ENCODE assay signal across 28 cellular contexts in genomic region chr3:157819826-157820517, GRCh38.
"Had no signal": no experiment of that assay in that cellular context is flagged by ENCODE, and none has a peak within 500 bp of the region (broad histone marks: within the 10 kb centered on the region; RNA-seq: fewer than 3 reads in every experiment).

No MANE protein-coding gene starts in this region.

- H3K9me3 ChIP-seq: adrenal gland, body of pancreas, colonic mucosa, gastrocnemius medialis, right lobe of liver, thoracic aorta had no signal

- H3K4me3 Mint-ChIP-seq: activated T-cell treated with anti-CD3 and anti-CD28 coated beads, Interleukin-2, amount 50 U/mL, for 72 hours; naive thymus-derived CD8-positive, alpha-beta T cell; T-helper 2 cell treated with Interferon-gamma antibody and Interleukin-4, amounts not matched to agents 5 μg/mL and 100 μg/mL, for 36 hours had no signal

- H3K27me3 ChIP-seq: adrenal gland, body of pancreas, cardiac muscle cell, colonic mucosa, gastrocnemius medialis, right lobe of liver had no signal

- H3K36me3 ChIP-seq: adrenal gland, cardiac muscle cell, colonic mucosa, gastrocnemius medialis, right lobe of liver, thoracic aorta had no signal

- H3K36me3 Mint-ChIP-seq: activated naive CD4-positive, alpha-beta T cell treated with anti-CD3 and anti-CD28 coated beads, Interleukin-2, amount 50 U/mL, for 72 hours had no signal

- H3K4me1 Mint-ChIP-seq: naive thymus-derived CD8-positive, alpha-beta T cell had no signal

- ATAC-seq: activated naive CD4-positive, alpha-beta T cell treated with anti-CD3 and anti-CD28 coated beads, Interleukin-2, amount 50 U/mL, for 72 hours; activated T-cell treated with anti-CD3 and anti-CD28 coated beads, Interleukin-2, amount 50 U/mL, for 72 hours; body of pancreas; gastrocnemius medialis; naive thymus-derived CD8-positive, alpha-beta T cell; right lobe of liver; stimulated activated naive CD8-positive, alpha-beta T cell treated with anti-CD3 and anti-CD28 coated beads, Interleukin-15, Interleukin-2, amounts not matched to agents 100 U/mL and 50 U/mL, for 24 hours had no signal

- H3K9me3 Mint-ChIP-seq: T-helper 2 cell treated with Interferon-gamma antibody and Interleukin-4, amounts not matched to agents 5 μg/mL and 100 μg/mL, for 36 hours had no signal

- H3K27ac Mint-ChIP-seq: activated naive CD4-positive, alpha-beta T cell treated with anti-CD3 and anti-CD28 coated beads, Interleukin-2, amount 50 U/mL, for 72 hours; activated T-cell treated with anti-CD3 and anti-CD28 coated beads, Interleukin-2, amount 50 U/mL, for 72 hours; naive thymus-derived CD8-positive, alpha-beta T cell; T-helper 2 cell treated with Interferon-gamma antibody and Interleukin-4, amounts not matched to agents 5 μg/mL and 100 μg/mL, for 36 hours had no signal

- H3K27ac ChIP-seq: adrenal gland, body of pancreas, cardiac muscle cell, colonic mucosa, gastrocnemius medialis, right lobe of liver, thoracic aorta had no signal

- H3K4me3 ChIP-seq: adrenal gland, body of pancreas, cardiac muscle cell, colonic mucosa, gastrocnemius medialis, right lobe of liver, skin epidermis, thoracic aorta had no signal

- DNase-seq: activated CD4-positive, alpha-beta T cell treated with anti-CD3 and anti-CD28 coated beads for 4 hours; activated CD4-positive, alpha-beta T cell treated with anti-CD3 and anti-CD28 coated beads, Interleukin-2, amount 50 U/mL, for 4 hours; activated CD4-positive, CD25-positive, alpha-beta regulatory T cell; activated naive CD4-positive, alpha-beta T cell; activated T-cell treated with anti-CD3 and anti-CD28 coated beads for 4 hours; activated T-cell treated with anti-CD3 and anti-CD28 coated beads, Interleukin-2, amount 50 U/mL, for 72 hours; adrenal gland; aorta; body of pancreas; cerebellar nuclear complex; colonic mucosa; effector CD8-positive, alpha-beta T cell; gastrocnemius medialis; glutamatergic neuron; hippocampal formation; islet precursor cell; left cardiac atrium; naive thymus-derived CD8-positive, alpha-beta T cell; right lobe of liver; stimulated activated CD4-positive, alpha-beta T cell treated with anti-CD3 and anti-CD28 coated beads, Interleukin-12 subunit alpha, Interleukin-12 subunit beta, amount 100 ng/mL, for 4 hours; stimulated activated CD4-positive, alpha-beta T cell treated with anti-CD3 and anti-CD28 coated beads, Interleukin-4, amount 100 ng/mL, for 1 hour; stimulated activated naive CD8-positive, alpha-beta T cell treated with anti-CD3 and anti-CD28 coated beads, Interleukin-15, Interleukin-2, amounts not matched to agents 100 U/mL and 50 U/mL, for 24 hours; T-helper 1 cell had no signal

- H3K4me1 ChIP-seq: adrenal gland, body of pancreas, colonic mucosa, gastrocnemius medialis, right lobe of liver had no signal
